Comparison of ENCODE assay signal across 8 cellular contexts in genomic region chr18:47175895-47176575, GRCh38. TPM values are rescaled to one million over a fixed set of nuclear protein-coding genes. Genes with fewer than 3 reads are reported as not detected.
DNase-seq lines count a peak whose midpoint lies in the region; ATAC-seq and TF ChIP-seq lines count a peak whose summit lies in the region.

TSS of gene IER3IP1 (minus strand) at chr18:47176364. CDS start at chr18:47176277, 87 bp downstream.

- peak; percentile 49 for TF ChIP-seq POLR2A in GM10847 (IDR thresholded peaks at IDR 0.05; ENCODE audit: extremely low read depth, insufficient read length)
- TF ChIP-seq POLR2A in upper lobe of left lung (IDR thresholded peaks at IDR 0.05): peak in 3 of 4 donors; percentile 55 to 76 (median 66)

- WGBS in upper lobe of left lung, 2 donors: 1 to 2% methylated on average over 20 to 31 of the region's 48 CpGs

- TF ChIP-seq CTCF in upper lobe of left lung (IDR thresholded peaks at IDR 0.05): peak in 4 of 6 experiments; percentile 14 to 41 (median 25)

- peak within 1 kb of the TSS; percentile 67 to 91 (median 80) for H3K4me3 ChIP-seq in upper lobe of left lung

- no peak for TF ChIP-seq EP300 in upper lobe of left lung (IDR thresholded peaks at IDR 0.05)

- intact Hi-C loops in cardiac septum (cut with DNase I): loop anchor here (2.0 kb wide), 1 partner anchor 25 kb away; the partner anchor contains the start of gene HDHD2
- intact Hi-C loops in posterior vena cava (cut with DNase I): loop anchor here in 1 of 2 donors (5.0 kb wide), 1 partner anchor 939 kb away; no protein-coding TSS in a partner anchor

- ATAC-seq in HG02623 (IDR thresholded peaks at IDR 0.05; ENCODE audit: unreplicated experiment) (peak; percentile 87), upper lobe of left lung (ENCODE audit: low FRiP score in 2 of 2) (peak; percentile 96 to 99)

- H3K27ac ChIP-seq in upper lobe of left lung: peak within 1 kb of the TSS; percentile 84 to 89 (median 84)

- peaks cover 16 to 25% (median 18%) of the 10 kb centered on the region in 4 donors for H3K4me1 ChIP-seq in upper lobe of left lung

- no peaks in the 10 kb centered on the region for H3K36me3 ChIP-seq in upper lobe of left lung

- H3K27me3 ChIP-seq in upper lobe of left lung: no peaks in the 10 kb centered on the region

- DNase-seq in NCI-H1105 treated with DMSO at 0.1 percent for 48 hours (lab: John Stamatoyannopoulos, UW) (peak; percentile 92), SW 1271 (lab: John Stamatoyannopoulos, UW) (peak; percentile 23 to 80), cardiac septum (ENCODE audit: low spot score) (peak; percentile 94), posterior vena cava (ENCODE audit: low spot score) (peak; percentile 98), upper lobe of left lung (peak; percentile 88 to 93)
- DNase-seq in activated naive CD8-positive, alpha-beta T cell treated with anti-CD3 and anti-CD28 coated beads, Interleukin-2, amount 50 U/mL, for 16 hours (ENCODE audit: low read depth, low spot score): peak; percentile 72

- no peaks in the 10 kb centered on the region for H3K9me3 ChIP-seq in upper lobe of left lung

RNA-seq across cellular contexts. Expression of gene IER3IP1, which starts in this region (rescaled TPM):
- total RNA-seq in cardiac septum (9.5 TPM), posterior vena cava (10 to 100 TPM; 11.1 to 13.7 TPM), upper lobe of left lung (10 to 100 TPM; 10.5 to 24.0 (median 15.4) TPM)

Comparison
In these comparisons a context has a peak if more than half of its experiments do, and no peak if none do; other contexts are left out.
1. Peak in every context shown above with its lines: DNase-seq, ATAC-seq, H3K4me3 ChIP-seq and H3K27ac ChIP-seq.